3 cellular contexts compared by ENCODE assay signal in the genomic region with DNA sequence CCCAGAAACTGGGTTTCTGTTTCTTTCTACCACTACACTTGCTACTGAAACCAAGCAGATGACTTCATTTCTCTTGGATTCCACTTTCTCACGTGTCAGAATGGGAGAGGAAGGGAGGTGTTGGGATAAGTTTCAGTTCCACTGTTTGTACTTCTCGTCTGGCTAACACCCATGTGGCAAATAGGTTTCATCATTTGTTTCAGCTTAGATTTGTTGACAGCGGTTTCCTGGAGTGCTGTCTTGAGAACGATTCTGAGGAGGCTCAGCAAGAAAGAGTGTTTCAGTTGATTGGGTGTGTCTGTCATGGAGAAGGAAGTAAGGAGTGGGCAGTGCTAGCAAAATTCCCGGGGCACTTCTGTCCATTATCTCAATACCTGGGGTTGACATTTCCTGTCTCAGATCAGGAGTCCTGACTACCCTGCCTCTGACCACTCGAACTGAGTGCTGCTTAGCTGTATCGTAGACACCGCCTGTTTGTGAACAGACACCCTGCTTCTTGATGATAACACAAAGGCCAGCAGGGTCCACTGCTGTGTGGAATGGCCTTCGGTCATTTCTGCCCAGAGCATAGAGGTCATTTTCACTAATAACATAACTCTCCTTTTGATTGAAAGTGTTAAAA. TPM values are rescaled to one million over a fixed set of nuclear protein-coding genes. Genes with fewer than 3 reads are reported as not detected.
"Had no signal": no experiment of that assay in that cellular context is flagged by ENCODE, and none has a peak within 500 bp of the region (broad histone marks: within the 10 kb centered on the region; RNA-seq: fewer than 3 reads in every experiment).

No MANE protein-coding gene starts in this region.

RNA-seq across cellular contexts. Expression of gene NCF1, which starts 29.8 kb away (rescaled TPM):
- total RNA-seq: activated CD4-positive, alpha-beta T cell treated with anti-CD3 and anti-CD28 coated beads, Interleukin-2, amount 10 ng/mL, durations not matched to agents 24 days and 14 days; SJSA1 had no signal
- polyA plus RNA-seq: SK-N-SH had no signal
